ENCODE assay signal across 5 cellular contexts in genomic region chr22:50273352-50273751, GRCh38. TPM values are rescaled to one million over a fixed set of nuclear protein-coding genes. Genes with fewer than 3 reads are reported as not detected.
A peak's percentile ranks its signal among the peaks of the same experiment; 100 is the strongest.
DNase-seq lines count a peak whose midpoint lies in the region; TF ChIP-seq lines count a peak whose summit lies in the region.
"Not testable (repeated sequence)": the region's sequence is repeated elsewhere in the genome, so short reads cannot be mapped to it uniquely, and the experiment has no call there.

No MANE protein-coding gene starts in this region.

- not testable (repeated sequence) for H3K27ac Mint-ChIP-seq in endodermal cell, progenitor cell of endocrine pancreas

- H3K9me3 Mint-ChIP-seq in endodermal cell; progenitor cell of endocrine pancreas (ENCODE audit: low read depth): not testable (repeated sequence)

- WGBS in endodermal cell (ENCODE audit: insufficient coverage in 1 of 2, insufficient read length in 1 of 2), 2 experiments = 93% methylated on average over 10 of the region's 11 CpGs; no CpG with 5 or more reads in 1 of the 2 experiments

- H3K4me1 ChIP-seq in BE2C = peaks cover 17% of the 10 kb centered on the region
- H3K4me1 ChIP-seq in OCI-LY7 (ENCODE audit: insufficient read depth, low read length, poor library complexity, severe bottlenecking) = peaks cover 38% of the 10 kb centered on the region
- not testable (repeated sequence) for H3K4me1 ChIP-seq in endodermal cell (ENCODE audit: control insufficient read depth, insufficient read depth, low read length)

- not testable (repeated sequence) for H4K20me1 ChIP-seq in OCI-LY7 (ENCODE audit: insufficient read depth, low read length)

- H3K36me3 ChIP-seq in BE2C (peaks cover 30% of the 10 kb centered on the region), OCI-LY7 (ENCODE audit: insufficient read depth, low read length) (peaks cover 16% of the 10 kb centered on the region; the same call in 1 of the 2 replicates), WERI-Rb-1 (peaks cover 38% of the 10 kb centered on the region), endodermal cell (ENCODE audit: control insufficient read depth, insufficient read depth, low read length) (peaks cover 11% of the 10 kb centered on the region)

- H3K4me2 ChIP-seq in OCI-LY7 (ENCODE audit: low read length) = not testable (repeated sequence)

- POLR2A ChIA-PET in OCI-LY7 (lab: Charles Lee) = not testable (repeated sequence)

- not testable (repeated sequence) for H3K9me3 ChIP-seq in BE2C; OCI-LY7 (ENCODE audit: low read length); WERI-Rb-1 (ENCODE audit: severe bottlenecking); endodermal cell (ENCODE audit: control insufficient read depth, low read length)

- H3K9ac ChIP-seq in endodermal cell (ENCODE audit: extremely low read depth, low read length, poor library complexity, severe bottlenecking) = not testable (repeated sequence)

- not testable (repeated sequence) for H3K9me2 ChIP-seq in OCI-LY7 (ENCODE audit: insufficient read depth, low read length)

- not testable (repeated sequence) for H3K27ac ChIP-seq in OCI-LY7 (ENCODE audit: low read depth, low read length, poor library complexity, severe bottlenecking); WERI-Rb-1; endodermal cell (ENCODE audit: low read depth, low read length)

- peaks cover 29% of the 10 kb centered on the region for H3K36me3 Mint-ChIP-seq in endodermal cell (ENCODE audit: low read depth)
- H3K36me3 Mint-ChIP-seq in progenitor cell of endocrine pancreas (ENCODE audit: insufficient read depth) = not testable (repeated sequence)

- not testable (repeated sequence) for BruUV-seq in OCI-LY7 (replicated peaks; lab: Mats Ljungman, UMichigan)

- not testable (repeated sequence) for H3K4me3 Mint-ChIP-seq in endodermal cell; progenitor cell of endocrine pancreas (ENCODE audit: low read depth)

- peak; percentile 38 for DNase-seq in BE2C
- DNase-seq in OCI-LY7 (ENCODE audit: low spot score); endodermal cell; progenitor cell of endocrine pancreas (ENCODE audit: low spot score, unreplicated experiment): not testable (repeated sequence)
- DNase-seq in WERI-Rb-1 = peak; percentile 25

- H3K79me2 ChIP-seq in OCI-LY7 (ENCODE audit: insufficient read depth, low read depth, low read length) = not testable (repeated sequence)

- not testable (repeated sequence) for H3K4me1 Mint-ChIP-seq in endodermal cell; progenitor cell of endocrine pancreas (ENCODE audit: low read depth)

- peaks cover 34% of the 10 kb centered on the region for H3K27me3 Mint-ChIP-seq in endodermal cell (ENCODE audit: insufficient read depth)
- H3K27me3 Mint-ChIP-seq in progenitor cell of endocrine pancreas = peaks cover 21% of the 10 kb centered on the region

- intact Hi-C loops in OCI-LY7 (cut with micrococcal nuclease; ENCODE audit: unreplicated experiment) = loop anchor here (5.0 kb wide), 1 partner anchor 234 kb away; the partner anchor contains the start of genes LMF2 and NCAPH2

- not testable (repeated sequence) for H3K27me3 ChIP-seq in BE2C; WERI-Rb-1 (ENCODE audit: insufficient read depth, low read depth, severe bottlenecking)
- peaks cover 30% of the 10 kb centered on the region for H3K27me3 ChIP-seq in endodermal cell (ENCODE audit: control insufficient read depth, insufficient read depth, low read length, poor library complexity, severe bottlenecking)

- H2AFZ ChIP-seq in OCI-LY7 (ENCODE audit: low read length) = not testable (repeated sequence)

- not testable (repeated sequence) for H3K4me3 ChIP-seq in BE2C (ENCODE audit: low read depth, low read length); OCI-LY7 (ENCODE audit: low read depth, low read length, poor library complexity, severe bottlenecking); WERI-Rb-1 (ENCODE audit: low read depth, low read length); endodermal cell (ENCODE audit: low read length)

- TF ChIP-seq CTCF in BE2C (IDR thresholded peaks at IDR 0.05; ENCODE audit: low read depth, low read length) (peak; percentile 26; the same call in 1 of the 2 replicates), OCI-LY7 (conservative IDR thresholded peaks at IDR 0.05; ENCODE audit: low read length) (peak; percentile 28; the same call in 1 of the 2 replicates), endodermal cell (conservative IDR thresholded peaks at IDR 0.05) (peak; percentile 51), progenitor cell of endocrine pancreas (IDR thresholded peaks at IDR 0.05; ENCODE audit: unreplicated experiment) (peak; percentile 13)
- TF ChIP-seq CTCF in WERI-Rb-1 (IDR thresholded peaks at IDR 0.05; ENCODE audit: low read depth, low read length) = not testable (repeated sequence)

- CTCF ChIA-PET in OCI-LY7 (lab: Charles Lee; ENCODE audit: unreplicated experiment) = not testable (repeated sequence)

RNA-seq across cellular contexts. Expression of gene MAPK11, which starts 3.2 kb away (rescaled TPM):
- 38.3 TPM for polyA plus RNA-seq in BE2C (2012; ENCODE audit: insufficient read depth, insufficient read length, low read depth)
- 12.0 and 13.0 TPM in 2 replicates for total RNA-seq in OCI-LY7 (2014; rRNA removed; shearing (Covaris generic))
- total RNA-seq in OCI-LY7 (2022) (18.6 and 19.7 TPM in 2 replicates), endodermal cell (under 1 TPM; 0.33 to 0.40 TPM), progenitor cell of endocrine pancreas (2.3 and 2.7 TPM in 2 replicates)
- 8.8 TPM for polyA plus RNA-seq in endodermal cell (2013, experiment 1 of 2)
- 8.3 TPM for polyA plus RNA-seq in endodermal cell (2013, experiment 2 of 2)

RNA-seq across cellular contexts. Expression of gene MAPK12, which starts 11.9 kb away (rescaled TPM):
- polyA plus RNA-seq in BE2C (2012; ENCODE audit: insufficient read depth, insufficient read length, low read depth) = 189 TPM
- 90.8 and 93.6 TPM in 2 replicates for total RNA-seq in OCI-LY7 (2014; rRNA removed; shearing (Covaris generic))
- 84.9 and 90.1 TPM in 2 replicates for total RNA-seq in OCI-LY7 (2022)
- 10 to 100 TPM; 46.5 to 57.0 TPM for total RNA-seq in endodermal cell
- polyA plus RNA-seq in endodermal cell (2013, experiment 1 of 2) = 14.6 TPM
- 13.5 TPM for polyA plus RNA-seq in endodermal cell (2013, experiment 2 of 2)
- total RNA-seq in progenitor cell of endocrine pancreas = 53.7 and 54.6 TPM in 2 replicates

RNA-seq across cellular contexts. Expression of gene HDAC10, which starts 22.3 kb away (rescaled TPM):
- polyA plus RNA-seq in BE2C (2012; ENCODE audit: insufficient read depth, insufficient read length, low read depth) = 151 TPM
- total RNA-seq in OCI-LY7 (2014; rRNA removed; shearing (Covaris generic)) = 47.4 and 49.4 TPM in 2 replicates
- total RNA-seq in OCI-LY7 (2022) = 74.6 and 74.9 TPM in 2 replicates
- total RNA-seq in endodermal cell = 10 to 100 TPM; 57.2 to 62.8 TPM
- 33.2 TPM for polyA plus RNA-seq in endodermal cell (2013, experiment 1 of 2)
- polyA plus RNA-seq in endodermal cell (2013, experiment 2 of 2) = 25.5 TPM
- total RNA-seq in progenitor cell of endocrine pancreas = 73.8 and 81.5 TPM in 2 replicates

RNA-seq across cellular contexts. Expression of gene TUBGCP6, which starts 28.5 kb away (rescaled TPM):
- 80.6 TPM for polyA plus RNA-seq in BE2C (2012; ENCODE audit: insufficient read depth, insufficient read length, low read depth)
- total RNA-seq in OCI-LY7 (2014; rRNA removed; shearing (Covaris generic)) = 52.8 and 57.7 TPM in 2 replicates
- total RNA-seq in OCI-LY7 (2022) (63.2 and 68.8 TPM in 2 replicates), endodermal cell (10 to 100 TPM; 43.7 to 46.0 TPM), progenitor cell of endocrine pancreas (62.0 and 70.9 TPM in 2 replicates)
- polyA plus RNA-seq in endodermal cell (2013, experiment 1 of 2) = 39.7 TPM
- polyA plus RNA-seq in endodermal cell (2013, experiment 2 of 2) = 35.7 TPM

RNA-seq across cellular contexts. Expression of gene PLXNB2, which starts 34.1 kb away (rescaled TPM):
- 287 TPM for polyA plus RNA-seq in BE2C (2012; ENCODE audit: insufficient read depth, insufficient read length, low read depth)
- total RNA-seq in OCI-LY7 (2014; rRNA removed; shearing (Covaris generic)) = 10.7 and 13.6 TPM in 2 replicates
- 38.9 and 39.2 TPM in 2 replicates for total RNA-seq in OCI-LY7 (2022)
- total RNA-seq in endodermal cell = 10 to 100 TPM; 94.7 to 97.7 TPM
- polyA plus RNA-seq in endodermal cell (2013, experiment 1 of 2) = 108 TPM
- 109 TPM for polyA plus RNA-seq in endodermal cell (2013, experiment 2 of 2)
- total RNA-seq in progenitor cell of endocrine pancreas = 178 and 182 TPM in 2 replicates
